12 cellular contexts compared by ENCODE assay signal in genomic region chr9:132644251-132644650, GRCh38. TPM values are rescaled to one million over a fixed set of nuclear protein-coding genes. Genes with fewer than 3 reads are reported as not detected.
DNase-seq lines count a peak whose midpoint lies in the region; ATAC-seq, FAIRE-seq and TF ChIP-seq lines count a peak whose summit lies in the region.
"Had no signal": no experiment of that assay in that cellular context is flagged by ENCODE, and none has a peak within 500 bp of the region (broad histone marks: within the 10 kb centered on the region; RNA-seq: fewer than 3 reads in every experiment).

No MANE protein-coding gene starts in this region.

- BruUV-seq in K562 (replicated peaks; lab: Mats Ljungman, UMichigan), result no TSS peak

- H3K27me3 ChIP-seq in Loucy (ENCODE audit: insufficient read depth, low read length, poor library complexity, severe bottlenecking) (no peaks in the 10 kb centered on the region), K562 (ENCODE audit: control insufficient read depth in 2 of 2, insufficient read depth in 2 of 2, low read length in 2 of 2) (no peaks in the 10 kb centered on the region)
- H3K27me3 ChIP-seq: MG63 had no signal

- H3K9me3 Mint-ChIP-seq in activated naive CD8-positive, alpha-beta T cell treated with anti-CD3 and anti-CD28 coated beads, Interleukin-2, amount 50 U/mL, for 24 hours, result no peaks in the 10 kb centered on the region
- no peaks in the 10 kb centered on the region for H3K9me3 Mint-ChIP-seq in activated naive CD8-positive, alpha-beta T cell treated with anti-CD3 and anti-CD28 coated beads for 36 hours
- H3K9me3 Mint-ChIP-seq in stimulated activated naive CD8-positive, alpha-beta T cell treated with anti-CD3 and anti-CD28 coated beads, Interleukin-15, amount 100 ng/mL, for 72 hours, result no peaks in the 10 kb centered on the region
- H3K9me3 Mint-ChIP-seq: activated naive CD8-positive, alpha-beta T cell treated with anti-CD3 and anti-CD28 coated beads, Interleukin-2, amount 10 ng/mL, durations not matched to agents 7 days and 5 days had no signal

- H4K20me1 ChIP-seq in Loucy (ENCODE audit: insufficient read depth, low read length, poor library complexity, severe bottlenecking) (no peaks in the 10 kb centered on the region), K562 (replicated peaks; ENCODE audit: control insufficient read depth, insufficient read depth, low read length) (no peaks in the 10 kb centered on the region)

- TF ChIP-seq CTCF in Loucy (conservative IDR thresholded peaks at IDR 0.05; ENCODE audit: low read length) (peak; percentile 61), K562 (IDR thresholded peaks at IDR 0.05 in 2 of 3, conservative IDR thresholded peaks at IDR 0.05 in 1 of 3; ENCODE audit: insufficient read depth in 2 of 3, low read depth in 1 of 3, low read length in 3 of 3) (peak in 2 of 3 experiments; percentile 23 to 38; a peak in 2 of 6 replicates)

- H3K9ac ChIP-seq in Loucy (ENCODE audit: low read depth, low read length, poor library complexity, severe bottlenecking) (no peak overlapping the region), K562 (ENCODE audit: insufficient read depth in 1 of 2, low read depth in 2 of 2, low read length in 2 of 2) (no peak overlapping the region)

- no peaks in the 10 kb centered on the region for H3K9me1 ChIP-seq in K562 (ENCODE audit: control insufficient read depth, insufficient read depth, low read length)

- H3K27me3 Mint-ChIP-seq in activated naive CD8-positive, alpha-beta T cell treated with anti-CD3 and anti-CD28 coated beads, Interleukin-2, amount 50 U/mL, for 24 hours, result no peaks in the 10 kb centered on the region
- no peaks in the 10 kb centered on the region for H3K27me3 Mint-ChIP-seq in activated naive CD8-positive, alpha-beta T cell treated with anti-CD3 and anti-CD28 coated beads for 36 hours
- H3K27me3 Mint-ChIP-seq in stimulated activated naive CD8-positive, alpha-beta T cell treated with anti-CD3 and anti-CD28 coated beads, Interleukin-15, amount 100 ng/mL, for 72 hours, result no peaks in the 10 kb centered on the region
- H3K27me3 Mint-ChIP-seq: activated naive CD8-positive, alpha-beta T cell treated with anti-CD3 and anti-CD28 coated beads, Interleukin-2, amount 10 ng/mL, durations not matched to agents 7 days and 5 days had no signal

- H3K4me3 Mint-ChIP-seq in activated naive CD8-positive, alpha-beta T cell treated with anti-CD3 and anti-CD28 coated beads, Interleukin-2, amount 50 U/mL, for 24 hours, result no peak overlapping the region
- H3K4me3 Mint-ChIP-seq in activated naive CD8-positive, alpha-beta T cell treated with anti-CD3 and anti-CD28 coated beads for 36 hours, result no peak overlapping the region
- H3K4me3 Mint-ChIP-seq in stimulated activated naive CD8-positive, alpha-beta T cell treated with anti-CD3 and anti-CD28 coated beads, Interleukin-15, amount 100 ng/mL, for 72 hours, result no peak overlapping the region
- H3K4me3 Mint-ChIP-seq: activated naive CD8-positive, alpha-beta T cell treated with anti-CD3 and anti-CD28 coated beads, Interleukin-2, amount 10 ng/mL, durations not matched to agents 7 days and 5 days had no signal

- no peak for TF ChIP-seq RAD21 in K562 (CRISPR knock-in tag; conservative IDR thresholded peaks at IDR 0.05 in 1 of 2, IDR thresholded peaks at IDR 0.05 in 1 of 2)

- peak; percentile 57 for FAIRE-seq in K562 (lab: Jason Lieb, UNC)
- FAIRE-seq: endothelial cell of umbilical vein had no signal

- H3K36me3 ChIP-seq in Loucy (ENCODE audit: insufficient read depth, low read length) (peaks cover 82% of the 10 kb centered on the region; the same call in 1 of the 2 replicates), K562 (ENCODE audit: control insufficient read depth, insufficient read depth, low read length) (peaks cover 97% of the 10 kb centered on the region)

- peaks cover 60% of the 10 kb centered on the region for H3K36me3 Mint-ChIP-seq in activated naive CD8-positive, alpha-beta T cell treated with anti-CD3 and anti-CD28 coated beads, Interleukin-2, amount 50 U/mL, for 24 hours (ENCODE audit: low read depth)
- H3K36me3 Mint-ChIP-seq in activated naive CD8-positive, alpha-beta T cell treated with anti-CD3 and anti-CD28 coated beads for 36 hours, result peaks cover 40% of the 10 kb centered on the region

- no peak overlapping the region for H3K4me3 ChIP-seq in Loucy (ENCODE audit: low read length, poor library complexity, severe bottlenecking)
- H3K4me3 ChIP-seq in K562, result no peak overlapping the region
- H3K4me3 ChIP-seq: MG63, psoas muscle had no signal

- H3K9me3 ChIP-seq in Loucy (ENCODE audit: insufficient read depth, low read depth, low read length), result no peaks in the 10 kb centered on the region
- H3K9me3 ChIP-seq in K562 (replicated peaks; ENCODE audit: control insufficient read depth, insufficient read depth, low read depth, low read length), result no peaks in the 10 kb centered on the region
- H3K9me3 ChIP-seq: MG63, psoas muscle had no signal

- intact Hi-C loops in K562 (cut with micrococcal nuclease), result no loop called here

- ATAC-seq in activated naive CD8-positive, alpha-beta T cell treated with anti-CD3 and anti-CD28 coated beads, Interleukin-2, amount 50 U/mL, for 24 hours, result peak; percentile 66
- ATAC-seq in K562 (peak; percentile 77), HG03571 (IDR thresholded peaks at IDR 0.05; ENCODE audit: unreplicated experiment) (no peak)
- ATAC-seq in stimulated activated naive CD8-positive, alpha-beta T cell treated with anti-CD3 and anti-CD28 coated beads, Interleukin-15, amount 100 ng/mL, for 72 hours, result peak; percentile 58
- ATAC-seq: psoas muscle had no signal

- TF ChIP-seq EP300 in K562 (IDR thresholded peaks at IDR 0.05; ENCODE audit: low read length), result no peak

- H3K27ac ChIP-seq in K562 (ENCODE audit: extremely low read depth, low read depth, low read length), result no peak overlapping the region
- H3K27ac ChIP-seq: psoas muscle had no signal

- no peak for TF ChIP-seq POLR2A in K562 (conservative IDR thresholded peaks at IDR 0.05)

- no peaks in the 10 kb centered on the region for H3K9me2 ChIP-seq in Loucy (replicated peaks; ENCODE audit: low read depth, low read length)

- H3K79me2 ChIP-seq in Loucy (ENCODE audit: insufficient read depth, low read length), result no peaks in the 10 kb centered on the region
- no peaks in the 10 kb centered on the region for H3K79me2 ChIP-seq in K562 (ENCODE audit: control insufficient read depth, insufficient read depth, low read length)

- no peak overlapping the region for H2AFZ ChIP-seq in Loucy (ENCODE audit: low read length)
- no peak overlapping the region for H2AFZ ChIP-seq in K562 (ENCODE audit: low read depth, low read length)

- peaks cover 15% of the 10 kb centered on the region for H3K4me1 Mint-ChIP-seq in activated naive CD8-positive, alpha-beta T cell treated with anti-CD3 and anti-CD28 coated beads, Interleukin-2, amount 50 U/mL, for 24 hours
- H3K4me1 Mint-ChIP-seq in activated naive CD8-positive, alpha-beta T cell treated with anti-CD3 and anti-CD28 coated beads for 36 hours, result peaks cover 7% of the 10 kb centered on the region
- peaks cover 6% of the 10 kb centered on the region for H3K4me1 Mint-ChIP-seq in stimulated activated naive CD8-positive, alpha-beta T cell treated with anti-CD3 and anti-CD28 coated beads, Interleukin-15, amount 100 ng/mL, for 72 hours
- H3K4me1 Mint-ChIP-seq: activated naive CD8-positive, alpha-beta T cell treated with anti-CD3 and anti-CD28 coated beads, Interleukin-2, amount 10 ng/mL, durations not matched to agents 7 days and 5 days had no signal

- H3F3A ChIP-seq in Loucy (ENCODE audit: low read depth), result no peaks in the 10 kb centered on the region

- CTCF ChIA-PET in K562 (lab: Yijun Ruan, JAX; ENCODE audit: low intra/inter-chr PET ratio), result no interaction called here

- in situ Hi-C loops in K562 (cut with MboI), result no loop called here

- POLR2A ChIA-PET in K562 (lab: Yijun Ruan, JAX), result interaction anchor here (1.1 to 1.2 kb wide), 2 partner anchors 11 to 26 kb away, joined by 3 read pairs; partner anchors contain the start of gene GTF3C4

- H3K4me1 ChIP-seq in Loucy (ENCODE audit: insufficient read depth, low read length, poor library complexity, severe bottlenecking), result no peaks in the 10 kb centered on the region
- no peaks in the 10 kb centered on the region for H3K4me1 ChIP-seq in K562 (replicated peaks in 1 of 2; ENCODE audit: control insufficient read depth in 2 of 2, insufficient read depth in 2 of 2, low read length in 2 of 2)
- H3K4me1 ChIP-seq: psoas muscle had no signal

- H3K27ac Mint-ChIP-seq in activated naive CD8-positive, alpha-beta T cell treated with anti-CD3 and anti-CD28 coated beads, Interleukin-2, amount 50 U/mL, for 24 hours, result no peak overlapping the region
- no peak overlapping the region for H3K27ac Mint-ChIP-seq in activated naive CD8-positive, alpha-beta T cell treated with anti-CD3 and anti-CD28 coated beads for 36 hours
- H3K27ac Mint-ChIP-seq in stimulated activated naive CD8-positive, alpha-beta T cell treated with anti-CD3 and anti-CD28 coated beads, Interleukin-15, amount 100 ng/mL, for 72 hours, result no peak overlapping the region
- H3K27ac Mint-ChIP-seq: activated naive CD8-positive, alpha-beta T cell treated with anti-CD3 and anti-CD28 coated beads, Interleukin-2, amount 10 ng/mL, durations not matched to agents 7 days and 5 days had no signal

- no peak for DNase-seq in activated naive CD8-positive, alpha-beta T cell treated with anti-CD3 and anti-CD28 coated beads, Interleukin-2, amount 50 U/mL, for 24 hours
- no peak for DNase-seq in activated naive CD8-positive, alpha-beta T cell treated with anti-CD3 and anti-CD28 coated beads for 36 hours
- DNase-seq in K562 (ENCODE audit: extremely low read depth in 1 of 4, low spot score in 3 of 4) (peak; percentile 10 to 47 (median 34)), cortex of kidney (lab: John Stamatoyannopoulos, UW) (no peak), T1000 (lab: John Stamatoyannopoulos, UW) (no peak)
- no peak for DNase-seq in stimulated activated naive CD8-positive, alpha-beta T cell treated with anti-CD3 and anti-CD28 coated beads, Interleukin-15, amount 100 ng/mL, for 72 hours
- DNase-seq: activated naive CD8-positive, alpha-beta T cell treated with anti-CD3 and anti-CD28 coated beads, Interleukin-2, amount 10 ng/mL, durations not matched to agents 7 days and 5 days; MG63; psoas muscle had no signal

- no peak overlapping the region for H3K4me2 ChIP-seq in Loucy (ENCODE audit: low read depth, low read length, poor library complexity, severe bottlenecking)
- no peak overlapping the region for H3K4me2 ChIP-seq in K562 (ENCODE audit: insufficient read depth, low read length)

- 94% methylated on average over 3 of the region's 3 CpGs for whole genome bisulfite sequencing in K562 (ENCODE audit: insufficient coverage, low coverage, missing lambda C conversion rate)

RNA-seq across cellular contexts. Expression of gene DDX31, which starts 25.5 kb away (rescaled TPM):
- 10 to 100 TPM; 29.4 to 29.9 TPM for total RNA-seq in activated naive CD8-positive, alpha-beta T cell treated with anti-CD3 and anti-CD28 coated beads for 36 hours
- 53.2 and 54.3 TPM in 2 replicates for total RNA-seq in K562 (2011; cell fraction: chromatin; rRNA removed; ENCODE audit: low replicate concordance)
- 31.5 TPM in 2 replicates for total RNA-seq in K562 (2011; cell fraction: nucleolus; rRNA removed)
- total RNA-seq in K562 (2011; cell fraction: nucleoplasm; rRNA removed), result 30.5 and 32.8 TPM in 2 replicates
- total RNA-seq in K562 (2014; rRNA removed) (14.5 and 19.0 TPM in 2 replicates), K562 (2014; rRNA removed; fragmentation: Illumina TruSeq; extraction: Trizol) (18.4 and 19.1 TPM in 2 replicates), K562 (2015; rRNA removed; fragmentation: Illumina TruSeq; extraction: Trizol) (23.1 and 23.9 TPM in 2 replicates), K562 (2021) (23.9 and 26.4 TPM in 2 replicates)
- polyA plus RNA-seq in K562 (2011; rRNA removed) (19.8 and 24.6 TPM in 2 replicates), K562 (2014; fragmentation: Illumina TruSeq; extraction: Trizol) (19.5 and 22.6 TPM in 2 replicates), K562 (2014; fragmentation: Nextera tagmentation; extraction: Ambion mirVana) (10 to 100 TPM; 11.9 to 18.7 TPM), K562 (2014; rRNA removed) (19.9 and 22.2 TPM in 2 replicates)
- 12.4 and 12.7 TPM in 2 replicates for polyA plus RNA-seq in K562 (2011; cell fraction: cytosol; rRNA removed)
- polyA plus RNA-seq in K562 (2011; cell fraction: nucleus; rRNA removed), result 33.4 and 35.9 TPM in 2 replicates
- 10.2 and 16.2 TPM in 2 replicates for polyA plus RNA-seq in K562 (2012)
- 27.0 and 29.9 TPM in 2 replicates for polyA minus RNA-seq in K562 (2011; rRNA and poly(A)+ RNA removed)
- polyA minus RNA-seq in K562 (2011; cell fraction: cytosol; rRNA and poly(A)+ RNA removed), result 10.7 and 13.6 TPM in 2 replicates
- polyA minus RNA-seq in K562 (2011; cell fraction: nucleus; rRNA and poly(A)+ RNA removed), result 20.9 and 33.8 TPM in 2 replicates

RNA-seq across cellular contexts. Expression of gene GTF3C4, which starts 26.0 kb away (rescaled TPM):
- total RNA-seq in activated naive CD8-positive, alpha-beta T cell treated with anti-CD3 and anti-CD28 coated beads for 36 hours, result 10 to 100 TPM; 21.8 to 23.4 TPM
- 9.6 and 14.4 TPM in 2 replicates for total RNA-seq in K562 (2011; cell fraction: chromatin; rRNA removed; ENCODE audit: low replicate concordance)
- total RNA-seq in K562 (2011; cell fraction: nucleolus; rRNA removed), result 6.2 and 7.0 TPM in 2 replicates
- total RNA-seq in K562 (2011; cell fraction: nucleoplasm; rRNA removed), result 9.5 and 16.4 TPM in 2 replicates
- 12.2 and 14.7 TPM in 2 replicates for total RNA-seq in K562 (2014; rRNA removed)
- 15.0 and 15.6 TPM in 2 replicates for total RNA-seq in K562 (2014; rRNA removed; fragmentation: Illumina TruSeq; extraction: Trizol)
- 14.5 and 15.8 TPM in 2 replicates for total RNA-seq in K562 (2015; rRNA removed; fragmentation: Illumina TruSeq; extraction: Trizol)
- total RNA-seq in K562 (2021), result 20.0 and 20.3 TPM in 2 replicates
- 5.8 and 8.2 TPM in 2 replicates for polyA plus RNA-seq in K562 (2011; rRNA removed)
- polyA plus RNA-seq in K562 (2011; cell fraction: cytosol; rRNA removed), result 5.0 and 5.4 TPM in 2 replicates
- 2.9 and 5.4 TPM in 2 replicates for polyA plus RNA-seq in K562 (2011; cell fraction: nucleus; rRNA removed)
- polyA plus RNA-seq in K562 (2012), result 7.8 and 11.5 TPM in 2 replicates
- polyA plus RNA-seq in K562 (2014; fragmentation: Illumina TruSeq; extraction: Trizol), result 16.0 and 17.2 TPM in 2 replicates
- 1 to 10 TPM; 3.9 to 5.8 TPM for polyA plus RNA-seq in K562 (2014; fragmentation: Nextera tagmentation; extraction: Ambion mirVana)
- polyA plus RNA-seq in K562 (2014; rRNA removed), result 8.7 and 8.8 TPM in 2 replicates
- 12.4 and 14.0 TPM in 2 replicates for polyA minus RNA-seq in K562 (2011; rRNA and poly(A)+ RNA removed)
- polyA minus RNA-seq in K562 (2011; cell fraction: cytosol; rRNA and poly(A)+ RNA removed), result 10.8 and 11.4 TPM in 2 replicates
- 6.1 and 6.8 TPM in 2 replicates for polyA minus RNA-seq in K562 (2011; cell fraction: nucleus; rRNA and poly(A)+ RNA removed)

Comparison
In these comparisons a context has a peak if more than half of its experiments do, and no peak if none do; other contexts are left out.
1. DNase-seq: peak in K562 (4 of 4); none in activated naive CD8-positive, alpha-beta T cell treated with anti-CD3 and anti-CD28 coated beads, Interleukin-2, amount 50 U/mL, for 24 hours (single experiment), activated naive CD8-positive, alpha-beta T cell treated with anti-CD3 and anti-CD28 coated beads for 36 hours (single experiment), stimulated activated naive CD8-positive, alpha-beta T cell treated with anti-CD3 and anti-CD28 coated beads, Interleukin-15, amount 100 ng/mL, for 72 hours (0 of 2), cortex of kidney (single experiment) and T1000 (single experiment).